1 cellular context compared by ENCODE assay signal in genomic region chr16:85338638-85338982, GRCh38.
TF ChIP-seq lines count a peak whose summit lies in the region.

No MANE protein-coding gene starts in this region.

TF ChIP-seq in K562, 482 proteins besides CTCF, POLR2A, EP300 and RAD21 (continued from another document):
- TF ChIP-seq PTBP1 (IDR thresholded peaks at IDR 0.05; ENCODE audit: low read depth, low read length) (peak; percentile 78; the same call in 1 of the 2 replicates), MCM7 (IDR thresholded peaks at IDR 0.05) (no peak), TCF15 (CRISPR knock-in tag; IDR thresholded peaks at IDR 0.05) (no peak), ZKSCAN8 (CRISPR knock-in tag; IDR thresholded peaks at IDR 0.05) (no peak), RBM25 (IDR thresholded peaks at IDR 0.05; ENCODE audit: low read depth, low read length, severe bottlenecking) (peak; percentile 17), ZFP36 (IDR thresholded peaks at IDR 0.05; ENCODE audit: low read depth, low read length, partially characterized antibody) (peak; percentile 71), JUN (IDR thresholded peaks at IDR 0.05; ENCODE audit: borderline replicate concordance, low read depth, low read length) (no peak), JUN (CRISPR knock-in tag; IDR thresholded peaks at IDR 0.05; ENCODE audit: borderline replicate concordance) (no peak), ZNF717 (CRISPR knock-in tag; IDR thresholded peaks at IDR 0.05) (no peak), ARNT (IDR thresholded peaks at IDR 0.05) (no peak)
